ENCODE assay signal across 10 cellular contexts in genomic region chr2:128379021-128380005, GRCh38.
DNase-seq lines count a peak whose midpoint lies in the region; ATAC-seq, FAIRE-seq and TF ChIP-seq lines count a peak whose summit lies in the region.
"Had no signal": no experiment of that assay in that cellular context is flagged by ENCODE, and none has a peak within 500 bp of the region (broad histone marks: within the 10 kb centered on the region; RNA-seq: fewer than 3 reads in every experiment).

No MANE protein-coding gene starts in this region.

- ATAC-seq in Right ventricle myocardium inferior (peak; percentile 90), GM18519 (IDR thresholded peaks at IDR 0.05; ENCODE audit: low FRiP score, unreplicated experiment) (no peak), HG02885 (IDR thresholded peaks at IDR 0.05; ENCODE audit: poor library complexity, unreplicated experiment) (no peak)

- FAIRE-seq in GM12891 (lab: Jason Lieb, UNC): no peak
- FAIRE-seq: G401.6 had no signal

- no peak for TF ChIP-seq POLR2A in GM12891 (IDR thresholded peaks at IDR 0.05; ENCODE audit: low read depth, low read length)

- peak; percentile 92 for DNase-seq in ELF-1 (ENCODE audit: low read depth, low spot score)
- DNase-seq in SW480 (ENCODE audit: low spot score): peak; percentile 84
- DNase-seq in Right ventricle myocardium inferior (ENCODE audit: missing footprints): no peak
- DNase-seq in posterior cingulate gyrus: peak in 8 of 10 donors; percentile 14 to 91 (median 42)
- no peak for DNase-seq in DMS79 (lab: John Stamatoyannopoulos, UW)
- DNase-seq in GM12891 (ENCODE audit: insufficient read length, low spot score): no peak
- DNase-seq: activated gamma-delta T cell treated with Interleukin-2 at 50 U/mL for 16 hours had no signal

- intact Hi-C loops in Right ventricle myocardium inferior (cut with DNase I): loop anchor here (2.0 kb wide), 1 partner anchor 55 kb away; no protein-coding TSS in a partner anchor
- intact Hi-C loops in posterior cingulate gyrus (cut with DNase I): no loop called here

TF ChIP-seq in GM12891, 5 proteins besides CTCF, POLR2A, EP300 and RAD21:
- TF ChIP-seq POLR2AphosphoS5 (IDR thresholded peaks at IDR 0.05; ENCODE audit: low read depth, low read length): no peak
- TF ChIP-seq PAX5 (IDR thresholded peaks at IDR 0.05; ENCODE audit: insufficient read depth, low read length, severe bottlenecking): no peak
- TF ChIP-seq TAF1 (IDR thresholded peaks at IDR 0.05; ENCODE audit: low read depth, low read length): no peak
- no peak for TF ChIP-seq SPI1 (IDR thresholded peaks at IDR 0.05; ENCODE audit: low read depth, low read length)
- TF ChIP-seq POU2F2 (IDR thresholded peaks at IDR 0.05; ENCODE audit: low read depth, low read length): no peak

Comparison
In these comparisons a context has a peak if more than half of its experiments do, and no peak if none do; other contexts are left out.
1. DNase-seq: peak in ELF-1 (single experiment), SW480 (single experiment) and posterior cingulate gyrus (8 of 10); none in Right ventricle myocardium inferior (single experiment), DMS79 (single experiment) and GM12891 (single experiment).